ENCODE assay signal across 1 cellular context in the genomic region with DNA sequence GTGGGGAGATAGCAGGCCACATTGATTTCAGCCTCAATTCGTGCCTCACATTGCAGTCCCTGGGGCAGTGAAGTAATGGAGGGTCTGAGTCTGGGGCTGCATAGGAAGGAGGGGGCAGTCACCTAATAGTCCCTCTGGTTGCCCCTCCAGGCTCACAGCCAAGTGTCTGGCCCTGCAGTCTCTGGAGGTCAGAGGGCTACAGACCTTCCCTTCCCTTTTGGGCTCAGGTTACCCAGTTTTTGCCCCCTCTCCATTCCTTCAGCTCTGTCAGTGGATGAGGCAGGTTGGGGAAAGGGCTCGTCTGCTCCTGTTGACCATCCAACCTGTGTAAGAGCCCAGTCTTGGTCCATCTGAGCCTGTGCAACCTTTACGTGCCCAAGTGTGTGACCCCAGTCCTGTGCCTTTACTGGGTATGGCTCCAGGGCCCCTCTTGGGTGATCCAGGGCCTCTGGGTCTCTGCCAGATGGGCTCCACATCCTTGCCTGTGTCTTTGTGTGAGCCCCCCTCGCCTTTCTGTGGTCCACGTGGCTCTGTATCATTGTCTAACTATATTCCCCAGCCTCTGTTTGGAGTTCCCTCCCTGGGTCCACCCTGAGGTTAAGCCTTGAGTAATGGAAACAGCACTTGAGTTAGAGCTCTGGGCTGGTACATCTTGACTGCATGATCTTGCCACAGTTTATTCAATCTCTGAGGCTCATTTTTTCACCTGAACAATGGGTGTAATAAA.
TF ChIP-seq lines count a peak whose summit lies in the region.

No MANE protein-coding gene starts in this region.

TF ChIP-seq in K562, 482 proteins besides CTCF, POLR2A, EP300 and RAD21:
- TF ChIP-seq, protein P1, sequence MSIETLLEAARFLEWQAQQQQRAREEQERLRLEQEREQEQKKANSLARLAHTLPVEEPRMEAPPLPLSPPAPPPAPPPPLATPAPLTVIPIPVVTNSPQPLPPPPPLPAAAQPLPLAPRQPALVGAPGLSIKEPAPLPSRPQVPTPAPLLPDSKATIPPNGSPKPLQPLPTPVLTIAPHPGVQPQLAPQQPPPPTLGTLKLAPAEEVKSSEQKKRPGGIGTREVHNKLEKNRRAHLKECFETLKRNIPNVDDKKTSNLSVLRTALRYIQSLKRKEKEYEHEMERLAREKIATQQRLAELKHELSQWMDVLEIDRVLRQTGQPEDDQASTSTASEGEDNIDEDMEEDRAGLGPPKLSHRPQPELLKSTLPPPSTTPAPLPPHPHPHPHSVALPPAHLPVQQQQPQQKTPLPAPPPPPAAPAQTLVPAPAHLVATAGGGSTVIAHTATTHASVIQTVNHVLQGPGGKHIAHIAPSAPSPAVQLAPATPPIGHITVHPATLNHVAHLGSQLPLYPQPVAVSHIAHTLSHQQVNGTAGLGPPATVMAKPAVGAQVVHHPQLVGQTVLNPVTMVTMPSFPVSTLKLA (conservative IDR thresholded peaks at IDR 0.05), result peak; percentile 36 to 56; a peak in 3 of 4 replicates
- TF ChIP-seq, protein P2, sequence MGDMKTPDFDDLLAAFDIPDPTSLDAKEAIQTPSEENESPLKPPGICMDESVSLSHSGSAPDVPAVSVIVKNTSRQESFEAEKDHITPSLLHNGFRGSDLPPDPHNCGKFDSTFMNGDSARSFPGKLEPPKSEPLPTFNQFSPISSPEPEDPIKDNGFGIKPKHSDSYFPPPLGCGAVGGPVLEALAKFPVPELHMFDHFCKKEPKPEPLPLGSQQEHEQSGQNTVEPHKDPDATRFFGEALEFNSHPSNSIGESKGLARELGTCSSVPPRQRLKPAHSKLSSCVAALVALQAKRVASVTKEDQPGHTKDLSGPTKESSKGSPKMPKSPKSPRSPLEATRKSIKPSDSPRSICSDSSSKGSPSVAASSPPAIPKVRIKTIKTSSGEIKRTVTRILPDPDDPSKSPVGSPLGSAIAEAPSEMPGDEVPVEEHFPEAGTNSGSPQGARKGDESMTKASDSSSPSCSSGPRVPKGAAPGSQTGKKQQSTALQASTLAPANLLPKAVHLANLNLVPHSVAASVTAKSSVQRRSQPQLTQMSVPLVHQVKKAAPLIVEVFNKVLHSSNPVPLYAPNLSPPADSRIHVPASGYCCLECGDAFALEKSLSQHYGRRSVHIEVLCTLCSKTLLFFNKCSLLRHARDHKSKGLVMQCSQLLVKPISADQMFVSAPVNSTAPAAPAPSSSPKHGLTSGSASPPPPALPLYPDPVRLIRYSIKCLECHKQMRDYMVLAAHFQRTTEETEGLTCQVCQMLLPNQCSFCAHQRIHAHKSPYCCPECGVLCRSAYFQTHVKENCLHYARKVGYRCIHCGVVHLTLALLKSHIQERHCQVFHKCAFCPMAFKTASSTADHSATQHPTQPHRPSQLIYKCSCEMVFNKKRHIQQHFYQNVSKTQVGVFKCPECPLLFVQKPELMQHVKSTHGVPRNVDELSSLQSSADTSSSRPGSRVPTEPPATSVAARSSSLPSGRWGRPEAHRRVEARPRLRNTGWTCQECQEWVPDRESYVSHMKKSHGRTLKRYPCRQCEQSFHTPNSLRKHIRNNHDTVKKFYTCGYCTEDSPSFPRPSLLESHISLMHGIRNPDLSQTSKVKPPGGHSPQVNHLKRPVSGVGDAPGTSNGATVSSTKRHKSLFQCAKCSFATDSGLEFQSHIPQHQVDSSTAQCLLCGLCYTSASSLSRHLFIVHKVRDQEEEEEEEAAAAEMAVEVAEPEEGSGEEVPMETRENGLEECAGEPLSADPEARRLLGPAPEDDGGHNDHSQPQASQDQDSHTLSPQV (IDR thresholded peaks at IDR 0.05), result peak; percentile 35
- TF ChIP-seq, protein P3, sequence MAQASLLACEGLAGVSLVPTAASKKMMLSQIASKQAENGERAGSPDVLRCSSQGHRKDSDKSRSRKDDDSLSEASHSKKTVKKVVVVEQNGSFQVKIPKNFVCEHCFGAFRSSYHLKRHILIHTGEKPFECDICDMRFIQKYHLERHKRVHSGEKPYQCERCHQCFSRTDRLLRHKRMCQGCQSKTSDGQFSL (CRISPR knock-in tag; IDR thresholded peaks at IDR 0.05), result 0 out of 2 replicates have a peak, but pooled peaks have one; percentile 32
- TF ChIP-seq, protein P3 (tag; IDR thresholded peaks at IDR 0.05), result no peak
- TF ChIP-seq L3MBTL2 (IDR thresholded peaks at IDR 0.05), result peak; percentile 54
- TF ChIP-seq, protein P4, sequence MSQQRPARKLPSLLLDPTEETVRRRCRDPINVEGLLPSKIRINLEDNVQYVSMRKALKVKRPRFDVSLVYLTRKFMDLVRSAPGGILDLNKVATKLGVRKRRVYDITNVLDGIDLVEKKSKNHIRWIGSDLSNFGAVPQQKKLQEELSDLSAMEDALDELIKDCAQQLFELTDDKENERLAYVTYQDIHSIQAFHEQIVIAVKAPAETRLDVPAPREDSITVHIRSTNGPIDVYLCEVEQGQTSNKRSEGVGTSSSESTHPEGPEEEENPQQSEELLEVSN (IDR thresholded peaks at IDR 0.05; ENCODE audit: borderline replicate concordance in 1 of 2, extremely low read depth in 1 of 2, insufficient read depth in 1 of 2, insufficient read length in 1 of 2, low read depth in 1 of 2, low read length in 1 of 2, poor library complexity in 1 of 2, severe bottlenecking in 1 of 2), result peak in 1 of 2 experiments; percentile 24
- TF ChIP-seq, protein P5, sequence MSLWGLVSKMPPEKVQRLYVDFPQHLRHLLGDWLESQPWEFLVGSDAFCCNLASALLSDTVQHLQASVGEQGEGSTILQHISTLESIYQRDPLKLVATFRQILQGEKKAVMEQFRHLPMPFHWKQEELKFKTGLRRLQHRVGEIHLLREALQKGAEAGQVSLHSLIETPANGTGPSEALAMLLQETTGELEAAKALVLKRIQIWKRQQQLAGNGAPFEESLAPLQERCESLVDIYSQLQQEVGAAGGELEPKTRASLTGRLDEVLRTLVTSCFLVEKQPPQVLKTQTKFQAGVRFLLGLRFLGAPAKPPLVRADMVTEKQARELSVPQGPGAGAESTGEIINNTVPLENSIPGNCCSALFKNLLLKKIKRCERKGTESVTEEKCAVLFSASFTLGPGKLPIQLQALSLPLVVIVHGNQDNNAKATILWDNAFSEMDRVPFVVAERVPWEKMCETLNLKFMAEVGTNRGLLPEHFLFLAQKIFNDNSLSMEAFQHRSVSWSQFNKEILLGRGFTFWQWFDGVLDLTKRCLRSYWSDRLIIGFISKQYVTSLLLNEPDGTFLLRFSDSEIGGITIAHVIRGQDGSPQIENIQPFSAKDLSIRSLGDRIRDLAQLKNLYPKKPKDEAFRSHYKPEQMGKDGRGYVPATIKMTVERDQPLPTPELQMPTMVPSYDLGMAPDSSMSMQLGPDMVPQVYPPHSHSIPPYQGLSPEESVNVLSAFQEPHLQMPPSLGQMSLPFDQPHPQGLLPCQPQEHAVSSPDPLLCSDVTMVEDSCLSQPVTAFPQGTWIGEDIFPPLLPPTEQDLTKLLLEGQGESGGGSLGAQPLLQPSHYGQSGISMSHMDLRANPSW (CRISPR knock-in tag; IDR thresholded peaks at IDR 0.05), result no peak
- TF ChIP-seq YY1 (IDR thresholded peaks at IDR 0.05; ENCODE audit: borderline replicate concordance in 1 of 3, control insufficient read depth in 1 of 3, extremely low read depth in 1 of 3, insufficient read depth in 3 of 3, insufficient read length in 1 of 3, insufficient replicate concordance in 2 of 3, low read depth in 1 of 3, low read length in 2 of 3), result no peak
- TF ChIP-seq MYC (IDR thresholded peaks at IDR 0.05; ENCODE audit: low read depth, low read length), result no peak
- TF ChIP-seq MYC (CRISPR knock-in tag; IDR thresholded peaks at IDR 0.05; ENCODE audit: borderline replicate concordance, low read depth), result peak; percentile 43; the same call in 1 of the 2 replicates
- peak; percentile 18; the same call in 1 of the 2 replicates for TF ChIP-seq FOSL1 (tag; conservative IDR thresholded peaks at IDR 0.05)
- no peak for TF ChIP-seq ZNF274 (IDR thresholded peaks at IDR 0.05; ENCODE audit: borderline replicate concordance, low read depth, low read length)
- TF ChIP-seq SMARCE1 (IDR thresholded peaks at IDR 0.05), result peak; percentile 6; the same call in 1 of the 2 replicates
- TF ChIP-seq, protein P6, sequence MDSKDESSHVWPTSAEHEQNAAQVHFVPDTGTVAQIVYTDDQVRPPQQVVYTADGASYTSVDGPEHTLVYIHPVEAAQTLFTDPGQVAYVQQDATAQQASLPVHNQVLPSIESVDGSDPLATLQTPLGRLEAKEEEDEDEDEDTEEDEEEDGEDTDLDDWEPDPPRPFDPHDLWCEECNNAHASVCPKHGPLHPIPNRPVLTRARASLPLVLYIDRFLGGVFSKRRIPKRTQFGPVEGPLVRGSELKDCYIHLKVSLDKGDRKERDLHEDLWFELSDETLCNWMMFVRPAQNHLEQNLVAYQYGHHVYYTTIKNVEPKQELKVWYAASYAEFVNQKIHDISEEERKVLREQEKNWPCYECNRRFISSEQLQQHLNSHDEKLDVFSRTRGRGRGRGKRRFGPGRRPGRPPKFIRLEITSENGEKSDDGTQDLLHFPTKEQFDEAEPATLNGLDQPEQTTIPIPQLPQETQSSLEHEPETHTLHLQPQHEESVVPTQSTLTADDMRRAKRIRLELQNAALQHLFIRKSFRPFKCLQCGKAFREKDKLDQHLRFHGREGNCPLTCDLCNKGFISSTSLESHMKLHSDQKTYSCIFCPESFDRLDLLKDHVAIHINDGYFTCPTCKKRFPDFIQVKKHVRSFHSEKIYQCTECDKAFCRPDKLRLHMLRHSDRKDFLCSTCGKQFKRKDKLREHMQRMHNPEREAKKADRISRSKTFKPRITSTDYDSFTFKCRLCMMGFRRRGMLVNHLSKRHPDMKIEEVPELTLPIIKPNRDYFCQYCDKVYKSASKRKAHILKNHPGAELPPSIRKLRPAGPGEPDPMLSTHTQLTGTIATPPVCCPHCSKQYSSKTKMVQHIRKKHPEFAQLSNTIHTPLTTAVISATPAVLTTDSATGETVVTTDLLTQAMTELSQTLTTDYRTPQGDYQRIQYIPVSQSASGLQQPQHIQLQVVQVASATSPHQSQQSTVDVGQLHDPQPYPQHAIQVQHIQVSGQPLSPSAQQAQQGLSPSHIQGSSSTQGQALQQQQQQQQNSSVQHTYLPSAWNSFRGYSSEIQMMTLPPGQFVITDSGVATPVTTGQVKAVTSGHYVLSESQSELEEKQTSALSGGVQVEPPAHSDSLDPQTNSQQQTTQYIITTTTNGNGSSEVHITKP (IDR thresholded peaks at IDR 0.05; ENCODE audit: partially characterized antibody), result peak; percentile 32
